ENCODE assay signal across 32 cellular contexts in the genomic region with DNA sequence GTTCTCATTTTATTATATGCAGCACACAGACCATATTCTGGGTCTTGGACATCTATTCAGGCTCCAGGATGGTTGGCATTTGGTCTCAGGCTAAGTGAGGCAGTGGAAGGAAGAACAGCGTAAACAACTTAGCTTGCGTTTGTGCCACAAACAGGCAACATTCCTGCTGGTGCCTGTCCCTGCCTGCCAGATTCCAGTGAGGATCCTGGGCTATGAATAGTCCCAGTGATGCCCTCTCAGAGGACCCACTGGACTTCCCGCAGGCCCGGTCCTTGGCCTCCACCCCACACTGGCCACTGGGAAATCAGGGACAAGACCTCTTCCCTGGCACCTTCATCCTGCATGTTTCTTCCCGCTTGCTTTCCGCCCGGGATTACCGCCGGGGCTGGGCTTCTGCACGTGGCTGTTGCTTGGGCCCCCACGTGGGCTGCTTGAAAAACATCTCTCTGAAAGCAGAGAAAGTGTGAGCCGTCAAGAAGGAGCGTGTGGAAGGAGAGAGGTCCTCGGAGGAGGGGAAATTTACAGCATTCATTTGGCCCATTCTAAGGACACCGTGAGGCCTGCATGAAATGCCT.
DNase-seq lines count a peak whose midpoint lies in the region; ATAC-seq, FAIRE-seq and TF ChIP-seq lines count a peak whose summit lies in the region.
"Had no signal": no experiment of that assay in that cellular context is flagged by ENCODE, and none has a peak within 500 bp of the region (broad histone marks: within the 10 kb centered on the region; RNA-seq: fewer than 3 reads in every experiment).

No MANE protein-coding gene starts in this region.

- H3K9me1 ChIP-seq in K562 (ENCODE audit: control insufficient read depth, insufficient read depth, low read length): peaks cover 3% of the 10 kb centered on the region

- H3K79me1 ChIP-seq in H1 (ENCODE audit: low read depth, low read length) (no peaks in the 10 kb centered on the region), mesendoderm (ENCODE audit: low read length) (no peaks in the 10 kb centered on the region)

- H3K4me2 ChIP-seq in K562 (ENCODE audit: insufficient read depth, low read length): no peak overlapping the region
- no peak overlapping the region for H3K4me2 ChIP-seq in H1 (ENCODE audit: insufficient read depth in 1 of 2, low read depth in 2 of 2, low read length in 2 of 2)
- no peak overlapping the region for H3K4me2 ChIP-seq in mesendoderm (ENCODE audit: low read length)
- H3K4me2 ChIP-seq: BLaER1 treated with 17β-estradiol and CSF1 and Interleukin-3, amounts not matched to agents 10 nM and 100 nM; neural progenitor cell; smooth muscle cell had no signal

- TF ChIP-seq EP300 in K562 (IDR thresholded peaks at IDR 0.05; ENCODE audit: low read length) (no peak), H1 (IDR thresholded peaks at IDR 0.05; ENCODE audit: borderline replicate concordance in 1 of 2, low read depth in 2 of 2, low read length in 2 of 2) (no peak)

- CTCF ChIA-PET in K562 (lab: Yijun Ruan, JAX; ENCODE audit: low intra/inter-chr PET ratio) (no interaction called here), H1 (lab: Charles Lee; ENCODE audit: partially characterized antibody) (interaction anchor here (0.6 to 4.4 kb wide), 10 partner anchors 8 to 80 kb away, joined by 3 to 28 read pairs (median 4); no protein-coding TSS in a partner anchor)

- H4K8ac ChIP-seq in H1 (ENCODE audit: extremely low read depth, insufficient read depth, low read length) (no peak overlapping the region; the same call in 1 of the 2 replicates), mesendoderm (ENCODE audit: low read depth, low read length) (no peak overlapping the region)

- POLR2A ChIA-PET in K562 (lab: Yijun Ruan, JAX): no interaction called here
- POLR2A ChIA-PET in H1 (lab: Charles Lee; ENCODE audit: partially characterized antibody): no interaction called here

- no peak for TF ChIP-seq POLR2A in K562 (conservative IDR thresholded peaks at IDR 0.05)
- no peak for TF ChIP-seq POLR2A in H1 (IDR thresholded peaks at IDR 0.05; ENCODE audit: control extremely low read depth in 1 of 2, low read depth in 2 of 2, low read length in 2 of 2)

- H2AK5ac ChIP-seq in H1 (ENCODE audit: low read depth, low read length) (no peak overlapping the region), mesendoderm (ENCODE audit: low read length) (no peak overlapping the region)

- H2BK120ac ChIP-seq in H1 (replicated peaks; ENCODE audit: low read depth, low read length) (no peak overlapping the region), mesendoderm (ENCODE audit: low read depth, low read length) (no peak overlapping the region)

- 49% methylated on average over 15 of the region's 15 CpGs for WGBS in K562 (ENCODE audit: insufficient coverage, low coverage, missing lambda C conversion rate)
- WGBS in H1 (ENCODE audit: extremely low coverage in 1 of 2, insufficient coverage in 1 of 2, insufficient read length in 1 of 2, insufficient replicate concordance in 2 of 2, low coverage in 1 of 2, low lambda C conversion rate in 2 of 2, missing lambda C conversion rate in 1 of 2), 2 experiments: 79% methylated on average over 14 of the region's 15 CpGs; no CpG with 5 or more reads in 1 of the 2 experiments
- no CpG with 5 or more reads among the region's 15 CpGs for WGBS in mesendoderm (ENCODE audit: extremely low coverage, insufficient coverage, low lambda C conversion rate)

- intact Hi-C loops in K562 (cut with micrococcal nuclease): no loop called here

- H3K27ac ChIP-seq in K562 (ENCODE audit: extremely low read depth, low read depth, low read length) (no peak overlapping the region), H1 (ENCODE audit: low read depth, low read length) (no peak overlapping the region), mesendoderm (ENCODE audit: low read depth, low read length) (no peak overlapping the region)
- H3K27ac ChIP-seq: BLaER1 treated with 17β-estradiol and CSF1 and Interleukin-3, amounts not matched to agents 10 nM and 100 nM; dorsolateral prefrontal cortex; heart right ventricle; neural progenitor cell; parathyroid adenoma; testis; WERI-Rb-1 had no signal

- H2BK5ac ChIP-seq in H1 (ENCODE audit: low read depth, low read length) (no peak overlapping the region), mesendoderm (ENCODE audit: low read length) (no peak overlapping the region)

- H3K18ac ChIP-seq in H1 (ENCODE audit: extremely low read depth, low read length) (no peak overlapping the region), mesendoderm (ENCODE audit: low read length) (no peak overlapping the region)

- DNase-seq in K562 (ENCODE audit: extremely low read depth in 1 of 4, low spot score in 3 of 4): no peak
- peak in 1 of 2 experiments; percentile 47 for DNase-seq in H1 (ENCODE audit: low read depth in 1 of 2, low spot score in 2 of 2)
- DNase-seq in mesendoderm: peak; percentile 35
- DNase-seq in ureter (ENCODE audit: low spot score): peak; percentile 35
- no peak for DNase-seq in activated T-cell treated with anti-CD3 and anti-CD28 coated beads, Interleukin-2, amount 50 U/mL, for 24 hours
- DNase-seq in COLO668 (lab: John Stamatoyannopoulos, UW; ENCODE audit: unreplicated experiment): no peak
- no peak for DNase-seq in stimulated activated naive CD8-positive, alpha-beta T cell treated with anti-CD3 and anti-CD28 coated beads, Interleukin-15, amount 100 ng/mL, for 72 hours
- DNase-seq: activated CD4-positive, alpha-beta T cell treated with anti-CD3 and anti-CD28 coated beads for 4 hours; activated gamma-delta T cell treated with Interleukin-2 at 50 U/mL for 16 hours; activated naive CD8-positive, alpha-beta T cell treated with anti-CD3 and anti-CD28 coated beads, Interleukin-2, amount 50 U/mL, for 24 hours; activated T-cell treated with anti-CD3 and anti-CD28 coated beads, Interleukin-2, amount 50 U/mL, for 4 hours; cerebellar nuclear complex; DMS79; GDM1; heart right ventricle; KG1; NCI-H1105 treated with DMSO at 0.1 percent for 48 hours; NCI-H2029; NCI-H526 treated with DMSO at 0.1 percent for 48 hours; stimulated activated naive CD4-positive, alpha-beta T cell treated with Interleukin-2 at 50 U/mL for 16 hours; testis; WERI-Rb-1 had no signal

- H3K4me3 Mint-ChIP-seq in activated T-cell treated with anti-CD3 and anti-CD28 coated beads, Interleukin-2, amount 50 U/mL, for 24 hours: no peak overlapping the region
- H3K4me3 Mint-ChIP-seq in stimulated activated naive CD8-positive, alpha-beta T cell treated with anti-CD3 and anti-CD28 coated beads, Interleukin-15, amount 100 ng/mL, for 72 hours: no peak overlapping the region
- H3K4me3 Mint-ChIP-seq: activated naive CD8-positive, alpha-beta T cell treated with anti-CD3 and anti-CD28 coated beads, Interleukin-2, amount 50 U/mL, for 24 hours; activated T-cell treated with anti-CD3 and anti-CD28 coated beads, Interleukin-2, amount 50 U/mL, for 4 hours; memory B cell; neural progenitor cell had no signal

- H2BK20ac ChIP-seq in H1 (ENCODE audit: low read length): no peak overlapping the region

- no peaks in the 10 kb centered on the region for H3K9me3 ChIP-seq in K562 (replicated peaks; ENCODE audit: control insufficient read depth, insufficient read depth, low read depth, low read length)
- H3K9me3 ChIP-seq in H1 (ENCODE audit: insufficient read depth in 2 of 2, low read depth in 1 of 2, low read length in 1 of 2): no peaks in the 10 kb centered on the region
- H3K9me3 ChIP-seq: BLaER1 treated with 17β-estradiol and CSF1 and Interleukin-3, amounts not matched to agents 10 nM and 100 nM; HAP-1; heart right ventricle; MG63; testis had no signal

- H2BK15ac ChIP-seq in H1 (ENCODE audit: low read length): no peak overlapping the region
- no peak overlapping the region for H2BK15ac ChIP-seq in mesendoderm (replicated peaks; ENCODE audit: low read depth)

- in situ Hi-C loops in K562 (cut with MboI): no loop called here

- no peak overlapping the region for H3K27ac Mint-ChIP-seq in activated T-cell treated with anti-CD3 and anti-CD28 coated beads, Interleukin-2, amount 50 U/mL, for 24 hours
- no peak overlapping the region for H3K27ac Mint-ChIP-seq in stimulated activated naive CD8-positive, alpha-beta T cell treated with anti-CD3 and anti-CD28 coated beads, Interleukin-15, amount 100 ng/mL, for 72 hours
- H3K27ac Mint-ChIP-seq: activated naive CD8-positive, alpha-beta T cell treated with anti-CD3 and anti-CD28 coated beads, Interleukin-2, amount 50 U/mL, for 24 hours; memory B cell; neural progenitor cell had no signal

- FAIRE-seq in K562 (lab: Jason Lieb, UNC) (no peak), H1 (lab: Jason Lieb, UNC) (no peak)
- FAIRE-seq: frontal cortex had no signal

- H3K4me1 Mint-ChIP-seq in activated T-cell treated with anti-CD3 and anti-CD28 coated beads, Interleukin-2, amount 50 U/mL, for 24 hours (ENCODE audit: low read depth): no peaks in the 10 kb centered on the region
- H3K4me1 Mint-ChIP-seq in stimulated activated naive CD8-positive, alpha-beta T cell treated with anti-CD3 and anti-CD28 coated beads, Interleukin-15, amount 100 ng/mL, for 72 hours: no peaks in the 10 kb centered on the region
- H3K4me1 Mint-ChIP-seq: memory B cell had no signal

- H3K79me2 ChIP-seq in K562 (ENCODE audit: control insufficient read depth, insufficient read depth, low read length): no peaks in the 10 kb centered on the region
- no peaks in the 10 kb centered on the region for H3K79me2 ChIP-seq in H1 (ENCODE audit: control insufficient read depth in 1 of 2, insufficient read depth in 2 of 2, low read length in 2 of 2)
- no peaks in the 10 kb centered on the region for H3K79me2 ChIP-seq in mesendoderm (ENCODE audit: control insufficient read depth, insufficient read depth, low read length)
- H3K79me2 ChIP-seq: parathyroid adenoma had no signal

- no TSS peak for BruUV-seq in K562 (replicated peaks; lab: Mats Ljungman, UMichigan)

- H3K23me2 ChIP-seq in H1 (ENCODE audit: low read depth, low read length): peaks cover 4% of the 10 kb centered on the region; the same call in 1 of the 2 replicates

- no peak overlapping the region for H3K23ac ChIP-seq in H1 (ENCODE audit: insufficient read length)
- H3K23ac ChIP-seq in mesendoderm (ENCODE audit: low read length): no peak overlapping the region

- TF ChIP-seq CTCF in K562 (IDR thresholded peaks at IDR 0.05 in 2 of 3, conservative IDR thresholded peaks at IDR 0.05 in 1 of 3; ENCODE audit: insufficient read depth in 2 of 3, low read depth in 1 of 3, low read length in 3 of 3) (no peak), H1 (IDR thresholded peaks at IDR 0.05; ENCODE audit: control extremely low read depth in 1 of 3, insufficient read depth in 1 of 3, low read depth in 1 of 3, low read length in 3 of 3) (no peak)

- TF ChIP-seq RAD21 in K562 (CRISPR knock-in tag; conservative IDR thresholded peaks at IDR 0.05 in 1 of 2, IDR thresholded peaks at IDR 0.05 in 1 of 2) (no peak), H1 (IDR thresholded peaks at IDR 0.05 in 1 of 2, conservative IDR thresholded peaks at IDR 0.05 in 1 of 2; ENCODE audit: low read depth in 2 of 2, low read length in 2 of 2) (no peak)

- no peak overlapping the region for H3K56ac ChIP-seq in H1 (replicated peaks; ENCODE audit: insufficient read length, low read depth, low read length)
- H3K56ac ChIP-seq in mesendoderm (ENCODE audit: low read length): no peak overlapping the region

- no peaks in the 10 kb centered on the region for H4K20me1 ChIP-seq in K562 (replicated peaks; ENCODE audit: control insufficient read depth, insufficient read depth, low read length)
- no peaks in the 10 kb centered on the region for H4K20me1 ChIP-seq in H1 (replicated peaks in 1 of 2; ENCODE audit: control insufficient read depth in 1 of 2, insufficient read depth in 2 of 2, low read length in 2 of 2)
- H4K20me1 ChIP-seq: BLaER1 treated with 17β-estradiol and CSF1 and Interleukin-3, amounts not matched to agents 10 nM and 100 nM had no signal

- H3K27me3 Mint-ChIP-seq in activated T-cell treated with anti-CD3 and anti-CD28 coated beads, Interleukin-2, amount 50 U/mL, for 24 hours: peaks cover 7% of the 10 kb centered on the region
- peaks cover 54% of the 10 kb centered on the region for H3K27me3 Mint-ChIP-seq in stimulated activated naive CD8-positive, alpha-beta T cell treated with anti-CD3 and anti-CD28 coated beads, Interleukin-15, amount 100 ng/mL, for 72 hours

- H2BK12ac ChIP-seq in H1 (ENCODE audit: low read depth, low read length): 0 out of 2 replicates have a peak overlapping the region, but pooled peaks have one; percentile 20

- ATAC-seq in K562: no peak
- ATAC-seq in stimulated activated naive CD8-positive, alpha-beta T cell treated with anti-CD3 and anti-CD28 coated beads, Interleukin-15, amount 100 ng/mL, for 72 hours: no peak
- ATAC-seq: activated T-cell treated with anti-CD3 and anti-CD28 coated beads, Interleukin-2, amount 50 U/mL, for 4 hours; heart right ventricle; PC-3 had no signal

- no peak overlapping the region for H4K91ac ChIP-seq in H1 (replicated peaks; ENCODE audit: insufficient read length, low read length)

- no peak overlapping the region for H3K4me3 ChIP-seq in K562
- H3K4me3 ChIP-seq in H1 (ENCODE audit: extremely low read depth in 1 of 4, insufficient read depth in 2 of 4, low read depth in 3 of 4, low read length in 4 of 4): no peak overlapping the region
- H3K4me3 ChIP-seq in mesendoderm (ENCODE audit: low read length): no peak overlapping the region
- H3K4me3 ChIP-seq: BLaER1 treated with 17β-estradiol and CSF1 and Interleukin-3, amounts not matched to agents 10 nM and 100 nM; dorsolateral prefrontal cortex; HAP-1; heart right ventricle; MG63; neural progenitor cell; smooth muscle cell; testis had no signal

- H3K4me1 ChIP-seq in K562 (replicated peaks in 1 of 2; ENCODE audit: control insufficient read depth in 2 of 2, insufficient read depth in 2 of 2, low read length in 2 of 2) (peaks cover 20 to 24% of the 10 kb centered on the region in 2 experiments), H1 (replicated peaks in 1 of 4; ENCODE audit: control insufficient read depth in 3 of 4, insufficient read depth in 4 of 4, low read length in 3 of 4) (peaks cover 0 to 5% (median 2%) of the 10 kb centered on the region in 4 experiments; a peak in 2 of 7 replicates), mesendoderm (ENCODE audit: control insufficient read depth, low read depth, low read length) (no peaks in the 10 kb centered on the region)
- H3K4me1 ChIP-seq: BLaER1 treated with 17β-estradiol and CSF1 and Interleukin-3, amounts not matched to agents 10 nM and 100 nM; HAP-1; heart right ventricle; neural progenitor cell had no signal

- H3K36me3 ChIP-seq in K562 (ENCODE audit: control insufficient read depth, insufficient read depth, low read length): no peaks in the 10 kb centered on the region
- no peaks in the 10 kb centered on the region for H3K36me3 ChIP-seq in H1 (ENCODE audit: control insufficient read depth in 2 of 4, insufficient read depth in 4 of 4, low read length in 3 of 4)
- no peaks in the 10 kb centered on the region for H3K36me3 ChIP-seq in mesendoderm (ENCODE audit: control insufficient read depth, insufficient read depth, low read length)
- H3K36me3 ChIP-seq: BLaER1 treated with 17β-estradiol and CSF1 and Interleukin-3, amounts not matched to agents 10 nM and 100 nM; HAP-1; heart right ventricle; MG63; neural progenitor cell; WERI-Rb-1 had no signal

- H4K5ac ChIP-seq in H1 (ENCODE audit: insufficient read length, low read depth, low read length) (no peak overlapping the region), mesendoderm (ENCODE audit: low read length) (no peak overlapping the region)

- no peak overlapping the region for H3K9ac ChIP-seq in K562 (ENCODE audit: insufficient read depth in 1 of 2, low read depth in 2 of 2, low read length in 2 of 2)
- H3K9ac ChIP-seq in H1 (replicated peaks in 1 of 4; ENCODE audit: extremely low read depth in 1 of 4, low read depth in 3 of 4, low read length in 3 of 4): no peak overlapping the region
- no peak overlapping the region for H3K9ac ChIP-seq in mesendoderm (ENCODE audit: low read length)
- H3K9ac ChIP-seq: BLaER1 treated with 17β-estradiol and CSF1 and Interleukin-3, amounts not matched to agents 10 nM and 100 nM; neural progenitor cell; parathyroid adenoma had no signal

- no peak overlapping the region for H3K4ac ChIP-seq in H1 (replicated peaks; ENCODE audit: insufficient read length, low read depth, low read length)
- no peak overlapping the region for H3K4ac ChIP-seq in mesendoderm (ENCODE audit: low read depth, low read length)

- no peaks in the 10 kb centered on the region for H3K9me3 Mint-ChIP-seq in activated T-cell treated with anti-CD3 and anti-CD28 coated beads, Interleukin-2, amount 50 U/mL, for 24 hours
- H3K9me3 Mint-ChIP-seq in stimulated activated naive CD8-positive, alpha-beta T cell treated with anti-CD3 and anti-CD28 coated beads, Interleukin-15, amount 100 ng/mL, for 72 hours: no peaks in the 10 kb centered on the region
- H3K9me3 Mint-ChIP-seq: activated naive CD8-positive, alpha-beta T cell treated with anti-CD3 and anti-CD28 coated beads, Interleukin-2, amount 50 U/mL, for 24 hours; activated T-cell treated with anti-CD3 and anti-CD28 coated beads, Interleukin-2, amount 50 U/mL, for 4 hours; neural progenitor cell had no signal

- H2AFZ ChIP-seq in K562 (ENCODE audit: low read depth, low read length) (peak overlapping the region; percentile 35; the same call in 1 of the 2 replicates), H1 (ENCODE audit: low read length) (peak overlapping the region; percentile 90; the same call in 1 of the 2 replicates)
- H2AFZ ChIP-seq: neural progenitor cell, parathyroid adenoma had no signal

- H3K14ac ChIP-seq in H1 (ENCODE audit: insufficient read length): no peak overlapping the region

- H3K36me3 Mint-ChIP-seq in activated T-cell treated with anti-CD3 and anti-CD28 coated beads, Interleukin-2, amount 50 U/mL, for 24 hours (ENCODE audit: low read depth): no peaks in the 10 kb centered on the region
- H3K36me3 Mint-ChIP-seq: memory B cell, neural progenitor cell had no signal

- H3K27me3 ChIP-seq in K562 (ENCODE audit: control insufficient read depth in 2 of 2, insufficient read depth in 2 of 2, low read length in 2 of 2) (peaks cover 1 to 2% of the 10 kb centered on the region in 2 experiments; a peak in 2 of 5 replicates), H1 (replicated peaks in 1 of 4; ENCODE audit: control insufficient read depth in 3 of 4, extremely low read depth in 1 of 4, insufficient read depth in 3 of 4, low read length in 3 of 4) (no peaks in the 10 kb centered on the region), mesendoderm (ENCODE audit: insufficient read depth, low read length, poor library complexity) (no peaks in the 10 kb centered on the region)
- H3K27me3 ChIP-seq: BLaER1 treated with 17β-estradiol and CSF1 and Interleukin-3, amounts not matched to agents 10 nM and 100 nM; MG63; neural progenitor cell; testis had no signal

Comparison
In these comparisons a context has a peak if more than half of its experiments do, and no peak if none do; other contexts are left out.
1. DNase-seq: peak in mesendoderm (single experiment) and ureter (single experiment); none in K562 (0 of 4), activated T-cell treated with anti-CD3 and anti-CD28 coated beads, Interleukin-2, amount 50 U/mL, for 24 hours (single experiment), COLO668 (single experiment) and stimulated activated naive CD8-positive, alpha-beta T cell treated with anti-CD3 and anti-CD28 coated beads, Interleukin-15, amount 100 ng/mL, for 72 hours (0 of 2).